22 cellular contexts compared by ENCODE assay signal in genomic region chr5:133790898-133791297, GRCh38.
"Had no signal": no experiment of that assay in that cellular context is flagged by ENCODE, and none has a peak within 500 bp of the region (broad histone marks: within the 10 kb centered on the region; RNA-seq: fewer than 3 reads in every experiment).

No MANE protein-coding gene starts in this region.

- H3K4me1 ChIP-seq: ascending aorta, foreskin keratinocyte, sigmoid colon, testis had no signal

- H3K9me3 Mint-ChIP-seq: activated T-cell treated with anti-CD3 and anti-CD28 coated beads, Interleukin-2, amount 50 U/mL, for 72 hours; central memory CD8-positive, alpha-beta T cell; nephron; stimulated activated effector memory CD8-positive, alpha-beta T cell treated with anti-CD3 and anti-CD28 coated beads, Interleukin-12 subunit alpha, Interleukin-12 subunit beta, amount 100 ng/mL, for 72 hours had no signal

- ATAC-seq: activated T-cell treated with anti-CD3 and anti-CD28 coated beads, Interleukin-2, amount 50 U/mL, for 72 hours; foreskin keratinocyte; left lobe of liver; stimulated activated effector memory CD8-positive, alpha-beta T cell treated with anti-CD3 and anti-CD28 coated beads, Interleukin-12 subunit alpha, Interleukin-12 subunit beta, amount 100 ng/mL, for 72 hours had no signal

- H3K27ac ChIP-seq: ascending aorta, coronary artery, foreskin keratinocyte, hepatocyte, sigmoid colon, testis, upper lobe of left lung, VCaP had no signal

- H3K27me3 ChIP-seq: ascending aorta, hepatocyte, sigmoid colon, testis, upper lobe of left lung had no signal

- H3K36me3 Mint-ChIP-seq: stimulated activated effector memory CD8-positive, alpha-beta T cell treated with anti-CD3 and anti-CD28 coated beads, Interleukin-12 subunit alpha, Interleukin-12 subunit beta, amount 100 ng/mL, for 72 hours had no signal

- H3K4me1 Mint-ChIP-seq: central memory CD8-positive, alpha-beta T cell; stimulated activated effector memory CD8-positive, alpha-beta T cell treated with anti-CD3 and anti-CD28 coated beads, Interleukin-12 subunit alpha, Interleukin-12 subunit beta, amount 100 ng/mL, for 72 hours had no signal

- H3K4me3 ChIP-seq: ascending aorta, coronary artery, hepatocyte, sigmoid colon, testis, upper lobe of left lung had no signal

- H3K27ac Mint-ChIP-seq: activated T-cell treated with anti-CD3 and anti-CD28 coated beads, Interleukin-2, amount 50 U/mL, for 72 hours; nephron; stimulated activated effector memory CD8-positive, alpha-beta T cell treated with anti-CD3 and anti-CD28 coated beads, Interleukin-12 subunit alpha, Interleukin-12 subunit beta, amount 100 ng/mL, for 72 hours had no signal

- DNase-seq: activated CD4-positive, alpha-beta T cell treated with anti-CD3 and anti-CD28 coated beads, Interleukin-2, amount 50 U/mL, for 1 hour; activated CD4-positive, CD25-positive, alpha-beta regulatory T cell treated with anti-CD3 and anti-CD28 coated beads, Interleukin-2, amount 50 U/mL, for 72 hours; activated effector memory CD4-positive, alpha-beta T cell treated with anti-CD3 and anti-CD28 coated beads, Interleukin-2, amount 50 U/mL, for 16 hours; activated naive CD4-positive, alpha-beta T cell treated with anti-CD3 and anti-CD28 coated beads, Interleukin-2, amount 50 U/mL, for 16 hours; activated T-cell treated with anti-CD3 and anti-CD28 coated beads, Interleukin-2, amount 50 U/mL, for 72 hours; foreskin keratinocyte; kidney; mammary epithelial cell; midbrain; posterior cingulate gyrus; sigmoid colon; stimulated activated CD4-positive, alpha-beta T cell treated with anti-CD3 and anti-CD28 coated beads, Interleukin-4, amount 100 ng/mL, for 24 hours; testis had no signal

- H3K4me2 ChIP-seq: hepatocyte had no signal

- H3K36me3 ChIP-seq: ascending aorta, sigmoid colon, upper lobe of left lung had no signal

- H2AFZ ChIP-seq: hepatocyte had no signal

- H3K4me3 Mint-ChIP-seq: activated T-cell treated with anti-CD3 and anti-CD28 coated beads, Interleukin-2, amount 50 U/mL, for 72 hours; central memory CD8-positive, alpha-beta T cell; nephron; stimulated activated effector memory CD8-positive, alpha-beta T cell treated with anti-CD3 and anti-CD28 coated beads, Interleukin-12 subunit alpha, Interleukin-12 subunit beta, amount 100 ng/mL, for 72 hours had no signal

- H3K79me2 ChIP-seq: hepatocyte had no signal

- H3K9me3 ChIP-seq: ascending aorta, sigmoid colon, testis, upper lobe of left lung had no signal
